12 cellular contexts compared by ENCODE assay signal in genomic region chr20:44706371-44707258, GRCh38. TPM values are rescaled to one million over a fixed set of nuclear protein-coding genes. Genes with fewer than 3 reads are reported as not detected.
DNase-seq lines count a peak whose midpoint lies in the region; ATAC-seq lines count a peak whose summit lies in the region.
"Had no signal": no experiment of that assay in that cellular context is flagged by ENCODE, and none has a peak within 500 bp of the region (broad histone marks: within the 10 kb centered on the region; RNA-seq: fewer than 3 reads in every experiment).

No MANE protein-coding gene starts in this region.

- H3K9me3 Mint-ChIP-seq in stimulated activated effector memory CD8-positive, alpha-beta T cell treated with anti-CD3 and anti-CD28 coated beads, Interleukin-12 subunit alpha, Interleukin-12 subunit beta, amount 100 ng/mL, for 72 hours, result no peaks in the 10 kb centered on the region

- no peak overlapping the region for H3K27ac Mint-ChIP-seq in stimulated activated effector memory CD8-positive, alpha-beta T cell treated with anti-CD3 and anti-CD28 coated beads, Interleukin-12 subunit alpha, Interleukin-12 subunit beta, amount 100 ng/mL, for 72 hours

- ATAC-seq in Right ventricle myocardium superior (ENCODE audit: poor library complexity) (peak; percentile 63), HG02642 (IDR thresholded peaks at IDR 0.05; ENCODE audit: poor library complexity, unreplicated experiment) (no peak)
- ATAC-seq in stimulated activated effector memory CD8-positive, alpha-beta T cell treated with anti-CD3 and anti-CD28 coated beads, Interleukin-12 subunit alpha, Interleukin-12 subunit beta, amount 100 ng/mL, for 72 hours, result peak; percentile 21

- intact Hi-C loops in Right ventricle myocardium superior (cut with DNase I), result no loop called here

- H3K4me1 Mint-ChIP-seq in stimulated activated effector memory CD8-positive, alpha-beta T cell treated with anti-CD3 and anti-CD28 coated beads, Interleukin-12 subunit alpha, Interleukin-12 subunit beta, amount 100 ng/mL, for 72 hours, result no peaks in the 10 kb centered on the region

- no peaks in the 10 kb centered on the region for H3K36me3 Mint-ChIP-seq in stimulated activated effector memory CD8-positive, alpha-beta T cell treated with anti-CD3 and anti-CD28 coated beads, Interleukin-12 subunit alpha, Interleukin-12 subunit beta, amount 100 ng/mL, for 72 hours

- peak; percentile 56 for DNase-seq in ELR (ENCODE audit: low read depth)
- DNase-seq in T1000 (lab: John Stamatoyannopoulos, UW), result peak; percentile 94
- peak; percentile 66 for DNase-seq in Right ventricle myocardium superior
- no peak for DNase-seq in stimulated activated effector memory CD8-positive, alpha-beta T cell treated with anti-CD3 and anti-CD28 coated beads, Interleukin-12 subunit alpha, Interleukin-12 subunit beta, amount 100 ng/mL, for 72 hours (ENCODE audit: low spot score in 2 of 2)
- DNase-seq in cortex of kidney (lab: John Stamatoyannopoulos, UW), result no peak
- DNase-seq in HUDEP-2 (lab: John Stamatoyannopoulos, UW; ENCODE audit: unreplicated experiment in 76 of 76), result no peak
- DNase-seq in NCI-H1436 (lab: John Stamatoyannopoulos, UW), result no peak
- DNase-seq: Karpas-422, pancreas had no signal

- no peak overlapping the region for H3K4me3 Mint-ChIP-seq in stimulated activated effector memory CD8-positive, alpha-beta T cell treated with anti-CD3 and anti-CD28 coated beads, Interleukin-12 subunit alpha, Interleukin-12 subunit beta, amount 100 ng/mL, for 72 hours

RNA-seq across cellular contexts. Expression of gene CCN5, which starts 8.6 kb away (rescaled TPM):
- total RNA-seq in Right ventricle myocardium superior, result 15.8 TPM
- total RNA-seq: endothelial cell of umbilical vein, kidney epithelial cell had no signal

RNA-seq across cellular contexts. Expression of gene KCNK15, which starts 39.0 kb away (rescaled TPM):
- 0.19 TPM for total RNA-seq in Right ventricle myocardium superior
- total RNA-seq: endothelial cell of umbilical vein had no signal

RNA-seq across cellular contexts. Expression of gene ADA, which starts 55.1 kb away (rescaled TPM):
- total RNA-seq in Right ventricle myocardium superior, result 8.9 TPM

Comparison
In these comparisons a context has a peak if more than half of its experiments do, and no peak if none do; other contexts are left out.
1. DNase-seq: peak in ELR (single experiment), T1000 (single experiment) and Right ventricle myocardium superior (single experiment); none in stimulated activated effector memory CD8-positive, alpha-beta T cell treated with anti-CD3 and anti-CD28 coated beads, Interleukin-12 subunit alpha, Interleukin-12 subunit beta, amount 100 ng/mL, for 72 hours (0 of 2), cortex of kidney (single experiment), HUDEP-2 (0 of 76) and NCI-H1436 (single experiment).